Comparison of ENCODE assay signal across 15 cellular contexts in the genomic region with DNA sequence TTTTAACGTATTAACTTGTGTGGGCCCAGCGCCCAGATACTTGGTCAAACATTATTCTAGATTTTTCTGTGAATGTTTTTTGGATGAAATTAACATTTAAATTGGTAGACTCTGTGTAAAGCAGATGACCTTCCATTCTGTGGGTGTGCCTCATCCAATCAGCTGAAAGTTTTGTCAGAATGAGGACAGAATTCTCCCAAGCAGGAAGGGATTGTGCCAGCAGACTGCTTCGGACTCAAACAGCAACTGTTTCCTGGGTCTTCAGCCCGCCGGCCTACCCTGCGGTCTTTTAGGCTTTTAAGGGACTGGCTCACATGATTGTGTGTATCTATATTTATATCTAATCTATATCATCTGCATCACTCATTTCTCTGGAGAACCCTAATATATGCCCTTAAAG.
"Had no signal": no experiment of that assay in that cellular context is flagged by ENCODE, and none has a peak within 500 bp of the region (broad histone marks: within the 10 kb centered on the region; RNA-seq: fewer than 3 reads in every experiment).

No MANE protein-coding gene starts in this region.

- H3K9me3 ChIP-seq: colonic mucosa, left lung, thyroid gland had no signal

- H3K4me1 ChIP-seq: colonic mucosa, left lung, parathyroid adenoma, thyroid gland had no signal

- H3K36me3 Mint-ChIP-seq: activated CD4-positive, alpha-beta memory T cell treated with anti-CD3 and anti-CD28 coated beads for 36 hours; activated naive CD8-positive, alpha-beta T cell treated with anti-CD3 and anti-CD28 coated beads for 36 hours; naive B cell had no signal

- H2AFZ ChIP-seq: parathyroid adenoma had no signal

- H3K4me3 Mint-ChIP-seq: activated CD4-positive, alpha-beta memory T cell treated with anti-CD3 and anti-CD28 coated beads for 36 hours; activated CD4-positive, alpha-beta T cell treated with anti-CD3 and anti-CD28 coated beads for 36 hours; activated naive CD8-positive, alpha-beta T cell treated with anti-CD3 and anti-CD28 coated beads for 36 hours; naive B cell; T-helper 2 cell treated with Interferon-gamma antibody and Interleukin-4, amounts not matched to agents 5 μg/mL and 100 μg/mL, for 36 hours had no signal

- H3K27ac Mint-ChIP-seq: activated CD4-positive, alpha-beta memory T cell treated with anti-CD3 and anti-CD28 coated beads for 36 hours; activated CD4-positive, alpha-beta T cell treated with anti-CD3 and anti-CD28 coated beads for 36 hours; activated naive CD8-positive, alpha-beta T cell treated with anti-CD3 and anti-CD28 coated beads for 36 hours; T-helper 2 cell treated with Interferon-gamma antibody and Interleukin-4, amounts not matched to agents 5 μg/mL and 100 μg/mL, for 36 hours had no signal

- DNase-seq: activated CD4-positive, alpha-beta memory T cell treated with anti-CD3 and anti-CD28 coated beads for 36 hours; activated CD4-positive, alpha-beta T cell treated with anti-CD3 and anti-CD28 coated beads for 36 hours; activated naive CD4-positive, alpha-beta T cell; activated naive CD8-positive, alpha-beta T cell treated with anti-CD3 and anti-CD28 coated beads for 36 hours; activated T-cell treated with anti-CD3 and anti-CD28 coated beads for 4 hours; amniotic stem cell; central memory CD4-positive, alpha-beta T cell; colonic mucosa; left lung; naive B cell; stimulated activated CD4-positive, alpha-beta T cell treated with anti-CD3 and anti-CD28 coated beads, Interleukin-2, amount 100 ng/mL, for 24 hours; stimulated activated naive CD4-positive, alpha-beta T cell treated with Interleukin-2 at 50 U/mL for 16 hours; thyroid gland had no signal

- H3K79me2 ChIP-seq: parathyroid adenoma had no signal

- H3K4me1 Mint-ChIP-seq: activated CD4-positive, alpha-beta T cell treated with anti-CD3 and anti-CD28 coated beads for 36 hours; activated naive CD8-positive, alpha-beta T cell treated with anti-CD3 and anti-CD28 coated beads for 36 hours had no signal

- H3K9ac ChIP-seq: parathyroid adenoma had no signal

- H3K27ac ChIP-seq: colonic mucosa, left lung, parathyroid adenoma, thyroid gland had no signal

- ATAC-seq: activated CD4-positive, alpha-beta T cell treated with anti-CD3 and anti-CD28 coated beads for 36 hours; left lung had no signal

- H3K27me3 ChIP-seq: colonic mucosa, left lung, thyroid gland had no signal

- H3K36me3 ChIP-seq: colonic mucosa, left lung, thyroid gland had no signal

- H3K27me3 Mint-ChIP-seq: activated CD4-positive, alpha-beta T cell treated with anti-CD3 and anti-CD28 coated beads for 36 hours; activated naive CD8-positive, alpha-beta T cell treated with anti-CD3 and anti-CD28 coated beads for 36 hours had no signal

- H3K4me3 ChIP-seq: colonic mucosa, left lung, thyroid gland had no signal

- H3K9me3 Mint-ChIP-seq: activated CD4-positive, alpha-beta memory T cell treated with anti-CD3 and anti-CD28 coated beads for 36 hours; activated naive CD8-positive, alpha-beta T cell treated with anti-CD3 and anti-CD28 coated beads for 36 hours; naive B cell; T-helper 2 cell treated with Interferon-gamma antibody and Interleukin-4, amounts not matched to agents 5 μg/mL and 100 μg/mL, for 36 hours had no signal
